ENCODE assay signal across 18 cellular contexts in genomic region chr1:165895451-165895871, GRCh38.
DNase-seq lines count a peak whose midpoint lies in the region; ATAC-seq and TF ChIP-seq lines count a peak whose summit lies in the region.
"Had no signal": no experiment of that assay in that cellular context is flagged by ENCODE, and none has a peak within 500 bp of the region (broad histone marks: within the 10 kb centered on the region; RNA-seq: fewer than 3 reads in every experiment).

No MANE protein-coding gene starts in this region.

- H2AFZ ChIP-seq in SK-N-SH (ENCODE audit: low read depth), result no peak overlapping the region

- H3K36me3 ChIP-seq in SK-N-SH (replicated peaks in 1 of 2; ENCODE audit: control insufficient read depth in 1 of 2, insufficient read depth in 2 of 2, low read length in 1 of 2) (peaks cover 7 to 33% of the 10 kb centered on the region in 2 experiments), brain microvascular endothelial cell (replicated peaks) (peaks cover 22% of the 10 kb centered on the region), thoracic aorta (peaks cover 7% of the 10 kb centered on the region)

- no peak overlapping the region for H3K4me3 ChIP-seq in SK-N-SH (ENCODE audit: low read depth in 2 of 2, low read length in 1 of 2)
- no peak overlapping the region for H3K4me3 ChIP-seq in brain microvascular endothelial cell (ENCODE audit: low read depth, low read length)
- no peak overlapping the region for H3K4me3 ChIP-seq in thoracic aorta

- POLR2A ChIA-PET in SK-N-SH (lab: Yijun Ruan, JAX), result interaction anchor here (1.9 kb wide), 1 partner anchor 66 kb away, joined by 7 read pairs; no protein-coding TSS in a partner anchor

- in situ Hi-C loops in brain microvascular endothelial cell (cut with HindIII; ENCODE audit: low pct_ligation_motif_present, low sequenced_read_pairs), result no loop called here

- peak overlapping the region; percentile 20 to 81; a peak in 3 of 4 replicates for H3K27ac ChIP-seq in SK-N-SH (ENCODE audit: low read depth in 2 of 2, low read length in 1 of 2)
- peak overlapping the region; percentile 99 for H3K27ac ChIP-seq in brain microvascular endothelial cell
- peak overlapping the region; percentile 86 to 99 for H3K27ac ChIP-seq in thoracic aorta
- H3K27ac ChIP-seq: 22Rv1 had no signal

- peaks cover 19% of the 10 kb centered on the region for H3F3A ChIP-seq in SK-N-SH (replicated peaks; ENCODE audit: insufficient read depth)

- no peak for TF ChIP-seq CTCF in SK-N-SH (IDR thresholded peaks at IDR 0.05)
- no peak for TF ChIP-seq CTCF in brain microvascular endothelial cell (IDR thresholded peaks at IDR 0.05; ENCODE audit: low read depth, low read length, missing control alignments)
- no peak for TF ChIP-seq CTCF in thoracic aorta (IDR thresholded peaks at IDR 0.05)

- H3K9me3 ChIP-seq in SK-N-SH (no peaks in the 10 kb centered on the region), thoracic aorta (no peaks in the 10 kb centered on the region)

- TF ChIP-seq EP300 in SK-N-SH (IDR thresholded peaks at IDR 0.05; ENCODE audit: borderline replicate concordance in 1 of 2, low read depth in 1 of 2, low read length in 1 of 2), result no peak

- no peaks in the 10 kb centered on the region for H3K9me2 ChIP-seq in SK-N-SH

- DNase-seq in SK-N-SH (no peak), brain microvascular endothelial cell (peak; percentile 75), glomerular visceral epithelial cell (ENCODE audit: extremely low spot score) (peak; percentile 66), thoracic aorta (ENCODE audit: low spot score) (no peak), DMS114 treated with DMSO at 0.1 percent for 48 hours (lab: John Stamatoyannopoulos, UW; ENCODE audit: unreplicated experiment) (no peak), NCI-H187 treated with DMSO at 0.1 percent for 48 hours (lab: John Stamatoyannopoulos, UW) (no peak)
- DNase-seq: activated T-cell treated with anti-CD3 and anti-CD28 coated beads for 4 hours; anterior cingulate cortex; effector CD8-positive, alpha-beta T cell; KBM-7; natural killer cell; NCI-H1417; NCI-H446; retina; stimulated activated naive CD8-positive, alpha-beta T cell treated with anti-CD3 and anti-CD28 coated beads, Interleukin-15, Interleukin-2, amounts not matched to agents 100 U/mL and 50 U/mL, for 24 hours had no signal

- no peak for TF ChIP-seq RAD21 in SK-N-SH (IDR thresholded peaks at IDR 0.05; ENCODE audit: low read length)

- H3K4me1 ChIP-seq in SK-N-SH (ENCODE audit: control insufficient read depth in 1 of 2, insufficient read depth in 2 of 2, low read depth in 1 of 2, low read length in 1 of 2), result peaks cover 35 to 47% of the 10 kb centered on the region in 2 experiments
- peaks cover 32 to 59% of the 10 kb centered on the region in 2 donors for H3K4me1 ChIP-seq in thoracic aorta (ENCODE audit: control insufficient read depth in 1 of 2, low read depth in 2 of 2)

- no peak overlapping the region for H3K9ac ChIP-seq in SK-N-SH

- no peaks in the 10 kb centered on the region for H4K20me1 ChIP-seq in SK-N-SH (ENCODE audit: insufficient read depth)

- WGBS in SK-N-SH (ENCODE audit: low lambda C conversion rate), result 53% methylated on average over 5 of the region's 5 CpGs

- CTCF ChIA-PET in SK-N-SH (lab: Yijun Ruan, JAX), result interaction anchor here (1.3 to 1.5 kb wide), 2 partner anchors 8 to 25 kb away, joined by 5 to 6 read pairs; no protein-coding TSS in a partner anchor

- H3K27me3 ChIP-seq in SK-N-SH (ENCODE audit: insufficient read depth), result no peaks in the 10 kb centered on the region
- no peaks in the 10 kb centered on the region for H3K27me3 ChIP-seq in brain microvascular endothelial cell (replicated peaks)
- no peaks in the 10 kb centered on the region for H3K27me3 ChIP-seq in thoracic aorta (replicated peaks; ENCODE audit: insufficient read depth)

- ATAC-seq in SK-N-SH treated with all-trans-retinoic acid at 6 μM for 48 hours (no peak), thoracic aorta (ENCODE audit: insufficient number of reproducible peaks, low FRiP score, low read depth) (no peak), GM18907 (IDR thresholded peaks at IDR 0.05; ENCODE audit: unreplicated experiment) (no peak)
- ATAC-seq: natural killer cell; stimulated activated naive CD8-positive, alpha-beta T cell treated with anti-CD3 and anti-CD28 coated beads, Interleukin-15, Interleukin-2, amounts not matched to agents 100 U/mL and 50 U/mL, for 24 hours had no signal

- H3K79me2 ChIP-seq in SK-N-SH (ENCODE audit: insufficient read depth), result peaks cover 17% of the 10 kb centered on the region; the same call in 1 of the 2 replicates

- no peak overlapping the region for H3K4me2 ChIP-seq in SK-N-SH

TF ChIP-seq in SK-N-SH, 30 proteins besides CTCF, POLR2A, EP300 and RAD21:
- TF ChIP-seq PBX3 (IDR thresholded peaks at IDR 0.05) (no peak), EZH2phosphoT487 (IDR thresholded peaks at IDR 0.05; ENCODE audit: borderline replicate concordance, low read depth) (no peak), TCF12 (IDR thresholded peaks at IDR 0.05) (peak; percentile 53), MXI1 (IDR thresholded peaks at IDR 0.05; ENCODE audit: low read depth, low read length) (no peak), NFIC (IDR thresholded peaks at IDR 0.05; ENCODE audit: borderline replicate concordance) (no peak), RXRA (IDR thresholded peaks at IDR 0.05; ENCODE audit: borderline replicate concordance, low read depth) (no peak), JUND (IDR thresholded peaks at IDR 0.05) (no peak), FOXM1 (IDR thresholded peaks at IDR 0.05; ENCODE audit: low read depth) (no peak)

TF ChIP-seq in SK-N-SH treated with all-trans-retinoic acid at 6 μM for 48 hours, 23 proteins besides CTCF, POLR2A, EP300 and RAD21 (continues in another document):
- no peak for TF ChIP-seq CREB5 (CRISPR knock-in tag; IDR thresholded peaks at IDR 0.05; ENCODE audit: low read depth)
- TF ChIP-seq PPARA (CRISPR knock-in tag; IDR thresholded peaks at IDR 0.05; ENCODE audit: borderline replicate concordance), result no peak
- no peak for TF ChIP-seq ZFP3 (CRISPR knock-in tag; IDR thresholded peaks at IDR 0.05)
- TF ChIP-seq BACH2 (CRISPR knock-in tag; IDR thresholded peaks at IDR 0.05; ENCODE audit: borderline replicate concordance), result no peak
- no peak for TF ChIP-seq ZFP30 (CRISPR knock-in tag; IDR thresholded peaks at IDR 0.05)
- no peak for TF ChIP-seq GLIS3 (CRISPR knock-in tag; IDR thresholded peaks at IDR 0.05)
- TF ChIP-seq, protein P1, sequence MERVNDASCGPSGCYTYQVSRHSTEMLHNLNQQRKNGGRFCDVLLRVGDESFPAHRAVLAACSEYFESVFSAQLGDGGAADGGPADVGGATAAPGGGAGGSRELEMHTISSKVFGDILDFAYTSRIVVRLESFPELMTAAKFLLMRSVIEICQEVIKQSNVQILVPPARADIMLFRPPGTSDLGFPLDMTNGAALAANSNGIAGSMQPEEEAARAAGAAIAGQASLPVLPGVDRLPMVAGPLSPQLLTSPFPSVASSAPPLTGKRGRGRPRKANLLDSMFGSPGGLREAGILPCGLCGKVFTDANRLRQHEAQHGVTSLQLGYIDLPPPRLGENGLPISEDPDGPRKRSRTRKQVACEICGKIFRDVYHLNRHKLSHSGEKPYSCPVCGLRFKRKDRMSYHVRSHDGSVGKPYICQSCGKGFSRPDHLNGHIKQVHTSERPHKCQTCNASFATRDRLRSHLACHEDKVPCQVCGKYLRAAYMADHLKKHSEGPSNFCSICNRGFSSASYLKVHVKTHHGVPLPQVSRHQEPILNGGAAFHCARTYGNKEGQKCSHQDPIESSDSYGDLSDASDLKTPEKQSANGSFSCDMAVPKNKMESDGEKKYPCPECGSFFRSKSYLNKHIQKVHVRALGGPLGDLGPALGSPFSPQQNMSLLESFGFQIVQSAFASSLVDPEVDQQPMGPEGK (CRISPR knock-in tag; IDR thresholded peaks at IDR 0.05; ENCODE audit: borderline replicate concordance), result no peak
- TF ChIP-seq CSDC2 (CRISPR knock-in tag; IDR thresholded peaks at IDR 0.05), result no peak
- no peak for TF ChIP-seq CSRNP3 (CRISPR knock-in tag; IDR thresholded peaks at IDR 0.05)
- TF ChIP-seq OSR1 (CRISPR knock-in tag; IDR thresholded peaks at IDR 0.05), result no peak
- no peak for TF ChIP-seq TCF4 (CRISPR knock-in tag; IDR thresholded peaks at IDR 0.05; ENCODE audit: borderline replicate concordance)

Comparison
In these comparisons a context has a peak if more than half of its experiments do, and no peak if none do; other contexts are left out.
1. DNase-seq: peak in brain microvascular endothelial cell (single experiment) and glomerular visceral epithelial cell (single experiment); none in SK-N-SH (single experiment), thoracic aorta (single experiment), DMS114 treated with DMSO at 0.1 percent for 48 hours (single experiment) and NCI-H187 treated with DMSO at 0.1 percent for 48 hours (single experiment).
2. Peak in every context shown above with its lines, with median percentiles within 50 percentile points of each other: H3K27ac ChIP-seq.